9 cellular contexts compared by ENCODE assay signal in the genomic region with DNA sequence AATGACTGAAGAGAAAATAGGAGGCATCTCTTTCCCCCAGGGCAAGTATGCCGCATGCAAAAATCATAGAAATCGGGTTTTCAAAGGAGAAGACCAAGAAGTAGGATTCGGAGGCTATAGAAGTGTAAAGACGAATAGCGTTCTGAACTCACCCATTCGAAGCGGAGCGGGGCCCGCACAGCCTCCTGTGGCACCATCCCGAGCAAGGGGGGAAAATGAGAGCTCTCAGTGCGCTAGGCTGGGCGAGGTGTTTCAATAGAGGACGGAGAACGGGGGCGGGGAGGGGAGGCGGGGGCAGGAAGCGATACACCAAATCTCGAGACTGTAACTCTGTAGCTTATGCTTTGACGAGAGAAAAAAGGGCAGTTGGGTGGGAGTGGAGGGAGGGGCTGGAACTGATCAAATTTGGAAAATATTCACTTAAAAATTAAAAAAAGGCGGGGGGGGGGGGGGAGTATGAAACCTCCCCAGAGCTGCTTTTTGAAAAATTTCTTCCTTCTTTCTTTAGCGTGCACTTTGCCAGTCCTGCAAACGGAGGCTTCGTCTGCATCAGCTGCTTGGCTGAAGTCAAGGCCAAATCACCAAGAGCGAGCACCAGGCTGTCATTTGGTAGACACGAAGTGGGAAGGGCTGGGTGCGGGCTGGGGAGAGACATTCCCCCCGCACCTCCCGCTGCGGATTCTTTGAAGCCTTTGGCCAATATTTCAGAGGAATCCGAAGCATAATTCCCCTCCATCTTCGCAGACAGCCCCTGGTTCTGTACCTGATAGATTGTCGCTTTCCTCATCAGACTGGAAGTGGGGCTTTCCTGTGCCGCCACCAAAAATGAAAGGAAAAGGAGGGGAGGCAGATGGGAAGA. TPM values are rescaled to one million over a fixed set of nuclear protein-coding genes. Genes with fewer than 3 reads are reported as not detected.
DNase-seq lines count a peak whose midpoint lies in the region; ATAC-seq and TF ChIP-seq lines count a peak whose summit lies in the region.
"Had no signal": no experiment of that assay in that cellular context is flagged by ENCODE, and none has a peak within 500 bp of the region (broad histone marks: within the 10 kb centered on the region; RNA-seq: fewer than 3 reads in every experiment).

No MANE protein-coding gene starts in this region.

- H3K79me2 ChIP-seq in osteoblast (ENCODE audit: insufficient read depth, low read length) = peaks cover 99% of the 10 kb centered on the region

- peak; percentile 33 for DNase-seq in BE2C
- DNase-seq in SK-N-DZ (ENCODE audit: low spot score) = peak; percentile 20
- DNase-seq in globus pallidus (ENCODE audit: low spot score) = peak; percentile 83
- DNase-seq in osteoblast (ENCODE audit: insufficient read length, low spot score, missing footprints) = no peak
- no peak for DNase-seq in stimulated activated CD4-positive, alpha-beta T cell treated with anti-CD3 and anti-CD28 coated beads, Interleukin-2, amount 100 ng/mL, for 48 hours

- peak overlapping the region; percentile 68 for H3K4me3 ChIP-seq in BE2C (ENCODE audit: low read depth, low read length)
- H3K4me3 ChIP-seq in osteoblast (ENCODE audit: insufficient read depth, low read length) = peak overlapping the region; percentile 86

- no peak for TF ChIP-seq CTCF in BE2C (IDR thresholded peaks at IDR 0.05; ENCODE audit: low read depth, low read length)
- TF ChIP-seq CTCF in osteoblast (IDR thresholded peaks at IDR 0.05; ENCODE audit: extremely low read depth, low read depth, low read length) = no peak

- no peak for ATAC-seq in HG02678 (IDR thresholded peaks at IDR 0.05; ENCODE audit: unreplicated experiment)
- no peak for ATAC-seq in HG03159 (IDR thresholded peaks at IDR 0.05; ENCODE audit: unreplicated experiment)
- no peak for ATAC-seq in HG02938 (IDR thresholded peaks at IDR 0.05; ENCODE audit: unreplicated experiment)

- H4K20me1 ChIP-seq in osteoblast (ENCODE audit: insufficient read depth, low read length) = peaks cover 53% of the 10 kb centered on the region

- H3K9me3 ChIP-seq in BE2C = no peaks in the 10 kb centered on the region
- no peaks in the 10 kb centered on the region for H3K9me3 ChIP-seq in osteoblast (ENCODE audit: low read depth, low read length)

- H3K4me1 ChIP-seq in BE2C (peaks cover 3% of the 10 kb centered on the region; the same call in 1 of the 2 replicates), osteoblast (ENCODE audit: insufficient read depth, low read length) (peaks cover 64% of the 10 kb centered on the region)

- H3K4me2 ChIP-seq in osteoblast (ENCODE audit: insufficient read depth, low read length) = peak overlapping the region; percentile 78

- peaks cover 8% of the 10 kb centered on the region for H3K27me3 ChIP-seq in BE2C
- no peaks in the 10 kb centered on the region for H3K27me3 ChIP-seq in osteoblast (ENCODE audit: insufficient read depth, low read length)

- no peak overlapping the region for H2AFZ ChIP-seq in osteoblast (ENCODE audit: low read length)

- no peaks in the 10 kb centered on the region for H3K36me3 ChIP-seq in BE2C
- peaks cover 71% of the 10 kb centered on the region for H3K36me3 ChIP-seq in osteoblast (ENCODE audit: insufficient read depth, low read length)

- peak overlapping the region; percentile 70 for H3K27ac ChIP-seq in osteoblast (ENCODE audit: low read depth, low read length)

RNA-seq across cellular contexts. Expression of a gene that starts 15.6 kb away (rescaled TPM):
- not detected for polyA plus RNA-seq in BE2C (2012; ENCODE audit: insufficient read depth, insufficient read length, low read depth)
- polyA plus RNA-seq in SK-N-DZ (2014; cell fraction: cytosol; rRNA removed) = not detected in 2 replicates
- polyA plus RNA-seq in SK-N-DZ (2014; cell fraction: nucleus; rRNA removed) = not detected in 2 replicates
- 18.1 and 20.0 TPM in 2 replicates for total RNA-seq in osteoblast
- total RNA-seq: T-helper 2 cell treated with Interferon-gamma antibody and Interleukin-4, amounts not matched to agents 100 ng/mL and 5 ng/mL, for 36 hours had no signal

Comparison
In these comparisons a context has a peak if more than half of its experiments do, and no peak if none do; other contexts are left out.
1. DNase-seq: peak in BE2C (single experiment), SK-N-DZ (single experiment) and globus pallidus (single experiment); none in osteoblast (single experiment) and stimulated activated CD4-positive, alpha-beta T cell treated with anti-CD3 and anti-CD28 coated beads, Interleukin-2, amount 100 ng/mL, for 48 hours (0 of 2).